ENCODE assay signal across 23 cellular contexts in genomic region chr5:105677291-105677690, GRCh38.
A peak's percentile ranks its signal among the peaks of the same experiment; 100 is the strongest.
DNase-seq lines count a peak whose midpoint lies in the region; ATAC-seq, FAIRE-seq and TF ChIP-seq lines count a peak whose summit lies in the region.
"Had no signal": no experiment of that assay in that cellular context is flagged by ENCODE, and none has a peak within 500 bp of the region (broad histone marks: within the 10 kb centered on the region; RNA-seq: fewer than 3 reads in every experiment).

No MANE protein-coding gene starts in this region.

- TF ChIP-seq CTCF in cardiac fibroblast (IDR thresholded peaks at IDR 0.05; ENCODE audit: low read depth, low read length) (no peak), D721Med (IDR thresholded peaks at IDR 0.05; ENCODE audit: insufficient read depth, missing control alignments) (no peak)

- H3K4me3 ChIP-seq in cardiac fibroblast (replicated peaks in 1 of 2; ENCODE audit: low read depth in 2 of 2, low read length in 2 of 2) = no peak overlapping the region
- H3K4me3 ChIP-seq: A549, GM23248 had no signal

- DNase-seq in ELR (ENCODE audit: low read depth) (peak; percentile 35), NCI-H226 (peak; percentile 46), cardiac fibroblast (ENCODE audit: low read depth in 2 of 2) (peak; percentile 2 to 42), iris pigment epithelial cell (ENCODE audit: low read depth) (peak; percentile 11), D721Med (ENCODE audit: insufficient read length, low spot score) (no peak), DMS 273 treated with DMSO at 0.1 percent for 48 hours (lab: John Stamatoyannopoulos, UW) (no peak)
- DNase-seq: Caco-2; CD8-positive, alpha-beta T cell; DMS153; DND-41; GM23248; H9; HFFc6; KG1; MM.1S; NCI-H2029; NCI-H69; SHP77 had no signal

- ATAC-seq in GM18870 (IDR thresholded peaks at IDR 0.05; ENCODE audit: unreplicated experiment) = no peak
- ATAC-seq: A549; CD8-positive, alpha-beta T cell; Panc1 had no signal

- no peak for FAIRE-seq in D721Med (lab: Jason Lieb, UNC)
- FAIRE-seq: A549, GM18507, HTR-8/SVneo had no signal

Comparison
In these comparisons a context has a peak if more than half of its experiments do, and no peak if none do; other contexts are left out.
1. DNase-seq: peak in ELR (single experiment), NCI-H226 (single experiment), cardiac fibroblast (2 of 2) and iris pigment epithelial cell (single experiment); none in D721Med (single experiment) and DMS 273 treated with DMSO at 0.1 percent for 48 hours (single experiment).